19 cellular contexts compared by ENCODE assay signal in genomic region chr20:63264002-63264401, GRCh38. TPM values are rescaled to one million over a fixed set of nuclear protein-coding genes. Genes with fewer than 3 reads are reported as not detected.
DNase-seq lines count a peak whose midpoint lies in the region; ATAC-seq and TF ChIP-seq lines count a peak whose summit lies in the region.
"Had no signal": no experiment of that assay in that cellular context is flagged by ENCODE, and none has a peak within 500 bp of the region (broad histone marks: within the 10 kb centered on the region; RNA-seq: fewer than 3 reads in every experiment).

No MANE protein-coding gene starts in this region.

- peaks cover 22% of the 10 kb centered on the region for H3K4me1 ChIP-seq in neural progenitor cell
- H3K4me1 ChIP-seq: HAP-1 had no signal

- peaks cover 13% of the 10 kb centered on the region for H3F3A ChIP-seq in neural progenitor cell (ENCODE audit: low read depth)

- no peak overlapping the region for H3K4me3 ChIP-seq in neural progenitor cell
- H3K4me3 ChIP-seq: BLaER1, HAP-1 had no signal

- peaks cover 69% of the 10 kb centered on the region for H3K27me3 Mint-ChIP-seq in activated naive CD4-positive, alpha-beta T cell treated with anti-CD3 and anti-CD28 coated beads, Interleukin-2, amount 10 ng/mL, durations not matched to agents 7 days and 5 days
- no peaks in the 10 kb centered on the region for H3K27me3 Mint-ChIP-seq in brain
- H3K27me3 Mint-ChIP-seq in neural progenitor cell (ENCODE audit: insufficient read depth, low read depth) = peaks cover 17% of the 10 kb centered on the region

- CTCF ChIA-PET in activated naive CD4-positive, alpha-beta T cell treated with anti-CD3 and anti-CD28 coated beads, Interleukin-2, amount 10 ng/mL, durations not matched to agents 7 days and 5 days (lab: Charles Lee) = interaction anchor here (2.8 kb wide), 1 partner anchor 41 kb away, joined by 10 read pairs; no protein-coding TSS in a partner anchor

- no peaks in the 10 kb centered on the region for H4K20me1 ChIP-seq in neural progenitor cell (ENCODE audit: low read depth)

- peak overlapping the region; percentile 55 for H3K27ac Mint-ChIP-seq in activated naive CD4-positive, alpha-beta T cell treated with anti-CD3 and anti-CD28 coated beads, Interleukin-2, amount 10 ng/mL, durations not matched to agents 7 days and 5 days
- H3K27ac Mint-ChIP-seq in activated naive CD4-positive, alpha-beta T cell treated with anti-CD3 and anti-CD28 coated beads, Interleukin-2, amount 50 U/mL, for 72 hours = no peak overlapping the region
- peak overlapping the region in 3 of 5 experiments; percentile 89 to 98 (median 89) for H3K27ac Mint-ChIP-seq in brain
- H3K27ac Mint-ChIP-seq in neural progenitor cell = peak overlapping the region; percentile 95
- H3K27ac Mint-ChIP-seq: CD14-positive monocyte; CD4-positive, alpha-beta memory T cell had no signal

- no peak overlapping the region for H3K27ac ChIP-seq in neural progenitor cell
- H3K27ac ChIP-seq: BLaER1 had no signal

- ATAC-seq in activated naive CD4-positive, alpha-beta T cell treated with anti-CD3 and anti-CD28 coated beads, Interleukin-2, amount 50 U/mL, for 72 hours = no peak
- ATAC-seq in HG02798 (IDR thresholded peaks at IDR 0.05; ENCODE audit: poor library complexity, unreplicated experiment) = no peak

- TF ChIP-seq CTCF in brain (conservative IDR thresholded peaks at IDR 0.05) = no peak
- no peak for TF ChIP-seq CTCF in neural progenitor cell (IDR thresholded peaks at IDR 0.05)

- H3K4me1 Mint-ChIP-seq in activated naive CD4-positive, alpha-beta T cell treated with anti-CD3 and anti-CD28 coated beads, Interleukin-2, amount 10 ng/mL, durations not matched to agents 7 days and 5 days = peaks cover 11% of the 10 kb centered on the region
- peaks cover 85% of the 10 kb centered on the region for H3K4me1 Mint-ChIP-seq in brain
- peaks cover 77% of the 10 kb centered on the region for H3K4me1 Mint-ChIP-seq in neural progenitor cell
- H3K4me1 Mint-ChIP-seq: CD14-positive monocyte had no signal

- no peak overlapping the region for H3K4me3 Mint-ChIP-seq in activated naive CD4-positive, alpha-beta T cell treated with anti-CD3 and anti-CD28 coated beads, Interleukin-2, amount 10 ng/mL, durations not matched to agents 7 days and 5 days
- H3K4me3 Mint-ChIP-seq in brain (peak overlapping the region in 1 of 5 experiments; percentile 30), neural progenitor cell (no peak overlapping the region)
- H3K4me3 Mint-ChIP-seq: CD4-positive, alpha-beta memory T cell had no signal

- no peaks in the 10 kb centered on the region for H3K36me3 ChIP-seq in neural progenitor cell
- H3K36me3 ChIP-seq: BLaER1, HAP-1 had no signal

- H3K9ac ChIP-seq in neural progenitor cell = no peak overlapping the region
- H3K9ac ChIP-seq: BLaER1 had no signal

- no peak overlapping the region for H2AFZ ChIP-seq in neural progenitor cell (replicated peaks)

- no peaks in the 10 kb centered on the region for H3K9me3 Mint-ChIP-seq in activated naive CD4-positive, alpha-beta T cell treated with anti-CD3 and anti-CD28 coated beads, Interleukin-2, amount 10 ng/mL, durations not matched to agents 7 days and 5 days
- no peaks in the 10 kb centered on the region for H3K9me3 Mint-ChIP-seq in activated naive CD4-positive, alpha-beta T cell treated with anti-CD3 and anti-CD28 coated beads, Interleukin-2, amount 50 U/mL, for 72 hours
- H3K9me3 Mint-ChIP-seq in brain (peaks cover 0 to 4% (median 0%) of the 10 kb centered on the region in 5 experiments), neural progenitor cell (no peaks in the 10 kb centered on the region)

- H3K36me3 Mint-ChIP-seq in activated naive CD4-positive, alpha-beta T cell treated with anti-CD3 and anti-CD28 coated beads, Interleukin-2, amount 10 ng/mL, durations not matched to agents 7 days and 5 days = no peaks in the 10 kb centered on the region
- H3K36me3 Mint-ChIP-seq in activated naive CD4-positive, alpha-beta T cell treated with anti-CD3 and anti-CD28 coated beads, Interleukin-2, amount 50 U/mL, for 72 hours = no peaks in the 10 kb centered on the region
- H3K36me3 Mint-ChIP-seq in brain = no peaks in the 10 kb centered on the region
- no peaks in the 10 kb centered on the region for H3K36me3 Mint-ChIP-seq in neural progenitor cell
- H3K36me3 Mint-ChIP-seq: CD14-positive monocyte; CD4-positive, alpha-beta memory T cell had no signal

- no peak for DNase-seq in activated naive CD4-positive, alpha-beta T cell treated with anti-CD3 and anti-CD28 coated beads, Interleukin-2, amount 10 ng/mL, durations not matched to agents 7 days and 5 days
- DNase-seq in activated naive CD4-positive, alpha-beta T cell treated with anti-CD3 and anti-CD28 coated beads, Interleukin-2, amount 50 U/mL, for 72 hours (ENCODE audit: low spot score in 2 of 2) = no peak
- no peak for DNase-seq in neural progenitor cell (ENCODE audit: low spot score)
- no peak for DNase-seq in putamen (ENCODE audit: low spot score)
- no peak for DNase-seq in DMS153 treated with DMSO at 0.1 percent for 48 hours (lab: John Stamatoyannopoulos, UW; ENCODE audit: unreplicated experiment)
- DNase-seq: 8988T; CD4-positive, alpha-beta memory T cell; DMS153; DMS79 treated with DMSO at 0.1 percent for 48 hours; GF-D8 had no signal

- no peaks in the 10 kb centered on the region for H3K79me2 ChIP-seq in neural progenitor cell (ENCODE audit: low read depth)

- no peaks in the 10 kb centered on the region for H3K27me3 ChIP-seq in neural progenitor cell

- no peak overlapping the region for H3K4me2 ChIP-seq in neural progenitor cell
- H3K4me2 ChIP-seq: BLaER1 had no signal

- no peaks in the 10 kb centered on the region for H3K9me3 ChIP-seq in neural progenitor cell (ENCODE audit: low read depth)
- H3K9me3 ChIP-seq: BLaER1, HAP-1 had no signal

RNA-seq across cellular contexts. Expression of gene ARFGAP1, which starts 8.6 kb away (rescaled TPM):
- total RNA-seq in activated naive CD4-positive, alpha-beta T cell treated with anti-CD3 and anti-CD28 coated beads, Interleukin-2, amount 50 U/mL, for 72 hours = 100 to 1,000 TPM in 1 of 2 donors, 10 to 100 TPM in 1; 77.2 to 108 TPM
- polyA plus RNA-seq in brain (ENCODE audit: insufficient read depth, low read depth, low replicate concordance) = 42.2 TPM
- 43.7 and 103 TPM in 2 replicates for total RNA-seq in neural progenitor cell (ENCODE audit: low replicate concordance)

RNA-seq across cellular contexts. Expression of gene NKAIN4, which starts 9.7 kb away (rescaled TPM):
- total RNA-seq in activated naive CD4-positive, alpha-beta T cell treated with anti-CD3 and anti-CD28 coated beads, Interleukin-2, amount 50 U/mL, for 72 hours = not detected
- polyA plus RNA-seq in brain (ENCODE audit: insufficient read depth, low read depth, low replicate concordance) = 17.7 TPM
- total RNA-seq in neural progenitor cell (ENCODE audit: low replicate concordance) = 9.7 and 28.4 TPM in 2 replicates
- total RNA-seq: A673; CD4-positive, alpha-beta memory T cell; H4; HT-29 had no signal
- polyA plus RNA-seq: AG04450; CD14-positive monocyte; CD4-positive, alpha-beta memory T cell had no signal

RNA-seq across cellular contexts. Expression of gene BIRC7, which starts 28.3 kb away (rescaled TPM):
- under 1 TPM in 1 of 2 donors, not detected in 1; 0.51 TPM for total RNA-seq in activated naive CD4-positive, alpha-beta T cell treated with anti-CD3 and anti-CD28 coated beads, Interleukin-2, amount 50 U/mL, for 72 hours
- not detected for polyA plus RNA-seq in brain (ENCODE audit: insufficient read depth, low read depth, low replicate concordance)
- not detected in 2 replicates for total RNA-seq in neural progenitor cell (ENCODE audit: low replicate concordance)
- total RNA-seq: A673; CD4-positive, alpha-beta memory T cell had no signal
- polyA plus RNA-seq: AG04450; CD14-positive monocyte; CD4-positive, alpha-beta memory T cell had no signal

RNA-seq across cellular contexts. Expression of gene COL20A1, which starts 29.0 kb away (rescaled TPM):
- under 1 TPM in 1 of 2 donors, not detected in 1; 0.09 TPM for total RNA-seq in activated naive CD4-positive, alpha-beta T cell treated with anti-CD3 and anti-CD28 coated beads, Interleukin-2, amount 50 U/mL, for 72 hours
- polyA plus RNA-seq in brain (ENCODE audit: insufficient read depth, low read depth, low replicate concordance) = 4.3 TPM
- total RNA-seq in neural progenitor cell (ENCODE audit: low replicate concordance) = 0.28 and 0.37 TPM in 2 replicates
- total RNA-seq: A673 had no signal
- polyA plus RNA-seq: AG04450; CD14-positive monocyte; CD4-positive, alpha-beta memory T cell had no signal

RNA-seq across cellular contexts. Expression of gene YTHDF1, which starts 48.1 kb away (rescaled TPM):
- 10 to 100 TPM; 34.7 to 39.1 TPM for total RNA-seq in activated naive CD4-positive, alpha-beta T cell treated with anti-CD3 and anti-CD28 coated beads, Interleukin-2, amount 50 U/mL, for 72 hours
- polyA plus RNA-seq in brain (ENCODE audit: insufficient read depth, low read depth, low replicate concordance) = 41.3 TPM
- total RNA-seq in neural progenitor cell (ENCODE audit: low replicate concordance) = 26.8 and 28.1 TPM in 2 replicates

Comparison
In these comparisons a context has a peak if more than half of its experiments do, and no peak if none do; other contexts are left out.
1. H3K27ac Mint-ChIP-seq: peak in activated naive CD4-positive, alpha-beta T cell treated with anti-CD3 and anti-CD28 coated beads, Interleukin-2, amount 10 ng/mL, durations not matched to agents 7 days and 5 days (single experiment), brain (3 of 5) and neural progenitor cell (single experiment); none in activated naive CD4-positive, alpha-beta T cell treated with anti-CD3 and anti-CD28 coated beads, Interleukin-2, amount 50 U/mL, for 72 hours (0 of 2).
2. RNA of gene NKAIN4, which starts 9.7 kb away (total RNA-seq): 9.7 to 28.4 TPM in neural progenitor cell; not detected in activated naive CD4-positive, alpha-beta T cell treated with anti-CD3 and anti-CD28 coated beads, Interleukin-2, amount 50 U/mL, for 72 hours; every median in the first group is over 10 times any median in the second.